11 cellular contexts compared by ENCODE assay signal in genomic region chr12:46389130-46389616, GRCh38. TPM values are rescaled to one million over a fixed set of nuclear protein-coding genes. Genes with fewer than 3 reads are reported as not detected.
DNase-seq lines count a peak whose midpoint lies in the region; ATAC-seq and TF ChIP-seq lines count a peak whose summit lies in the region.
"Had no signal": no experiment of that assay in that cellular context is flagged by ENCODE, and none has a peak within 500 bp of the region (broad histone marks: within the 10 kb centered on the region; RNA-seq: fewer than 3 reads in every experiment).

No MANE protein-coding gene starts in this region.

- no peaks in the 10 kb centered on the region for H4K20me1 ChIP-seq in BLaER1
- H4K20me1 ChIP-seq in PC-3 (ENCODE audit: low read length) = no peaks in the 10 kb centered on the region
- H4K20me1 ChIP-seq in fibroblast of lung (ENCODE audit: control insufficient read depth, extremely low read depth, insufficient read depth, low read length) = no peaks in the 10 kb centered on the region

- H3K27me3 ChIP-seq in BLaER1 (no peaks in the 10 kb centered on the region), PC-3 (ENCODE audit: low read length) (no peaks in the 10 kb centered on the region), fibroblast of lung (ENCODE audit: control insufficient read depth, insufficient read depth, low read length) (no peaks in the 10 kb centered on the region), parathyroid adenoma (ENCODE audit: control insufficient read depth, insufficient read depth, low read length) (no peaks in the 10 kb centered on the region)
- H3K27me3 ChIP-seq: neural progenitor cell had no signal

- H3K27ac Mint-ChIP-seq in activated T-helper 2 cell treated with anti-CD3 and anti-CD28 coated beads, Interferon-gamma antibody, Interleukin-2, Interleukin-4, amounts not matched to agents 10 μg/mL and 5 μg/mL and 100 μg/mL, durations not matched to agents 14 hours and 24 hours and 36 hours = no peak overlapping the region
- H3K27ac Mint-ChIP-seq: neural progenitor cell had no signal

- H3K36me3 ChIP-seq in BLaER1 (peaks cover 6% of the 10 kb centered on the region; the same call in 1 of the 2 replicates), PC-3 (ENCODE audit: low read depth, low read length) (no peaks in the 10 kb centered on the region), fibroblast of lung (ENCODE audit: control insufficient read depth, insufficient read depth, low read length) (peaks cover 2% of the 10 kb centered on the region), parathyroid adenoma (ENCODE audit: control insufficient read depth, insufficient read depth, low read length) (no peaks in the 10 kb centered on the region)
- H3K36me3 ChIP-seq: neural progenitor cell had no signal

- ATAC-seq in PC-3 (no peak), HG03439 (IDR thresholded peaks at IDR 0.05; ENCODE audit: unreplicated experiment) (no peak), GM19023 (IDR thresholded peaks at IDR 0.05; ENCODE audit: unreplicated experiment) (no peak)

- peaks cover 17% of the 10 kb centered on the region for H3K79me2 ChIP-seq in PC-3 (ENCODE audit: low read length)
- H3K79me2 ChIP-seq in fibroblast of lung (ENCODE audit: control insufficient read depth, insufficient read depth, low read length) = peaks cover 18% of the 10 kb centered on the region
- peaks cover 8% of the 10 kb centered on the region for H3K79me2 ChIP-seq in parathyroid adenoma

- H3K9me3 ChIP-seq in BLaER1 (peaks cover 7% of the 10 kb centered on the region), PC-3 (ENCODE audit: low read length) (no peaks in the 10 kb centered on the region), fibroblast of lung (ENCODE audit: control insufficient read depth, insufficient read depth, low read depth, low read length) (no peaks in the 10 kb centered on the region), parathyroid adenoma (ENCODE audit: control insufficient read depth, low read length) (no peaks in the 10 kb centered on the region)

- intact Hi-C loops in PC-3 (cut with micrococcal nuclease) = loop anchor here (5.0 kb wide), 3 partner anchors 288 to 633 kb away; no protein-coding TSS in a partner anchor
- intact Hi-C loops in activated T-helper 2 cell treated with anti-CD3 and anti-CD28 coated beads, Interferon-gamma antibody, Interleukin-2, Interleukin-4, amounts not matched to agents 10 μg/mL and 5 μg/mL and 100 μg/mL, durations not matched to agents 14 hours and 24 hours and 36 hours (cut with micrococcal nuclease) = no loop called here

- no peaks in the 10 kb centered on the region for H3K9me3 Mint-ChIP-seq in activated T-helper 2 cell treated with anti-CD3 and anti-CD28 coated beads, Interferon-gamma antibody, Interleukin-2, Interleukin-4, amounts not matched to agents 10 μg/mL and 5 μg/mL and 100 μg/mL, durations not matched to agents 14 hours and 24 hours and 36 hours

- POLR2A ChIA-PET in PC-3 (lab: Charles Lee; ENCODE audit: unreplicated experiment) = no interaction called here

- H3K4me1 Mint-ChIP-seq in activated T-helper 2 cell treated with anti-CD3 and anti-CD28 coated beads, Interferon-gamma antibody, Interleukin-2, Interleukin-4, amounts not matched to agents 10 μg/mL and 5 μg/mL and 100 μg/mL, durations not matched to agents 14 hours and 24 hours and 36 hours (ENCODE audit: low read depth) = peaks cover 60% of the 10 kb centered on the region

- H3K4me2 ChIP-seq in BLaER1 = peak overlapping the region; percentile 89
- peak overlapping the region; percentile 89 for H3K4me2 ChIP-seq in PC-3 (ENCODE audit: low read length)
- peak overlapping the region; percentile 44 for H3K4me2 ChIP-seq in fibroblast of lung (ENCODE audit: extremely low read depth, insufficient read depth, low read length)
- no peak overlapping the region for H3K4me2 ChIP-seq in parathyroid adenoma (ENCODE audit: low read length)
- H3K4me2 ChIP-seq: neural progenitor cell had no signal

- no peaks in the 10 kb centered on the region for H3K27me3 Mint-ChIP-seq in activated T-helper 2 cell treated with anti-CD3 and anti-CD28 coated beads, Interferon-gamma antibody, Interleukin-2, Interleukin-4, amounts not matched to agents 10 μg/mL and 5 μg/mL and 100 μg/mL, durations not matched to agents 14 hours and 24 hours and 36 hours (ENCODE audit: low read depth)

- H3K9ac ChIP-seq in BLaER1 (no peak overlapping the region), PC-3 (ENCODE audit: low read length) (no peak overlapping the region), fibroblast of lung (ENCODE audit: insufficient read depth, low read length) (no peak overlapping the region), parathyroid adenoma (no peak overlapping the region)
- H3K9ac ChIP-seq: neural progenitor cell had no signal

- no peak for DNase-seq in PC-3
- peak; percentile 99 for DNase-seq in fibroblast of lung (ENCODE audit: low read depth in 2 of 2)
- DNase-seq in activated T-helper 2 cell treated with anti-CD3 and anti-CD28 coated beads, Interferon-gamma antibody, Interleukin-2, Interleukin-4, amounts not matched to agents 10 μg/mL and 5 μg/mL and 100 μg/mL, durations not matched to agents 14 hours and 24 hours and 36 hours (ENCODE audit: low spot score) = no peak
- no peak for DNase-seq in stimulated activated CD4-positive, alpha-beta T cell treated with anti-CD3 and anti-CD28 coated beads, Interleukin-4, amount 100 ng/mL, for 4 hours
- DNase-seq: activated CD4-positive, alpha-beta T cell treated with anti-CD3 and anti-CD28 coated beads, Interleukin-2, amount 50 U/mL, for 48 hours; NCI-H82 had no signal

- H3K4me3 Mint-ChIP-seq in activated T-helper 2 cell treated with anti-CD3 and anti-CD28 coated beads, Interferon-gamma antibody, Interleukin-2, Interleukin-4, amounts not matched to agents 10 μg/mL and 5 μg/mL and 100 μg/mL, durations not matched to agents 14 hours and 24 hours and 36 hours (ENCODE audit: low read depth) = no peak overlapping the region
- H3K4me3 Mint-ChIP-seq: neural progenitor cell had no signal

- CTCF ChIA-PET in PC-3 (lab: Charles Lee) = no interaction called here

- BruUV-seq in PC-3 (replicated peaks; lab: Mats Ljungman, UMichigan) = no TSS peak

- no peaks in the 10 kb centered on the region for H3K9me2 ChIP-seq in PC-3 (replicated peaks; ENCODE audit: low read length)

- H3K27ac ChIP-seq in BLaER1 (no peak overlapping the region), PC-3 (ENCODE audit: low read length) (peak overlapping the region; percentile 94), fibroblast of lung (ENCODE audit: insufficient read depth, low read length) (peak overlapping the region; percentile 64), parathyroid adenoma (peak overlapping the region; percentile 10)
- H3K27ac ChIP-seq: neural progenitor cell had no signal

- H3K4me1 ChIP-seq in BLaER1 = peaks cover 79% of the 10 kb centered on the region
- peaks cover 86% of the 10 kb centered on the region for H3K4me1 ChIP-seq in PC-3 (ENCODE audit: insufficient read depth, low read length)
- H3K4me1 ChIP-seq in fibroblast of lung (ENCODE audit: control insufficient read depth, extremely low read depth, insufficient read depth, low read length) = peaks cover 49% of the 10 kb centered on the region
- H3K4me1 ChIP-seq in parathyroid adenoma = no peaks in the 10 kb centered on the region

- no peak overlapping the region for H2AFZ ChIP-seq in PC-3 (ENCODE audit: low read length)
- no peak overlapping the region for H2AFZ ChIP-seq in fibroblast of lung (ENCODE audit: low read length)
- H2AFZ ChIP-seq in parathyroid adenoma = no peak overlapping the region
- H2AFZ ChIP-seq: neural progenitor cell had no signal

- no peak for TF ChIP-seq CTCF in PC-3 (conservative IDR thresholded peaks at IDR 0.05; ENCODE audit: low read depth, low read length)
- TF ChIP-seq CTCF in fibroblast of lung (conservative IDR thresholded peaks at IDR 0.05 in 1 of 2, IDR thresholded peaks at IDR 0.05 in 1 of 2; ENCODE audit: low read depth in 1 of 2, low read length in 2 of 2) = no peak
- no peak for TF ChIP-seq CTCF in parathyroid adenoma (IDR thresholded peaks at IDR 0.05)

- peaks cover 53% of the 10 kb centered on the region for H3K36me3 Mint-ChIP-seq in activated T-helper 2 cell treated with anti-CD3 and anti-CD28 coated beads, Interferon-gamma antibody, Interleukin-2, Interleukin-4, amounts not matched to agents 10 μg/mL and 5 μg/mL and 100 μg/mL, durations not matched to agents 14 hours and 24 hours and 36 hours (ENCODE audit: low read depth)

- H3F3A ChIP-seq in PC-3 (ENCODE audit: low read length, unreplicated experiment) = peaks cover 21% of the 10 kb centered on the region

- H3K4me3 ChIP-seq in BLaER1 = no peak overlapping the region
- no peak overlapping the region for H3K4me3 ChIP-seq in PC-3 (ENCODE audit: low read length)
- no peak overlapping the region for H3K4me3 ChIP-seq in fibroblast of lung (replicated peaks in 1 of 4; ENCODE audit: control extremely low read depth in 1 of 4, insufficient read depth in 1 of 4, low read depth in 3 of 4, low read length in 4 of 4)
- no peak overlapping the region for H3K4me3 ChIP-seq in parathyroid adenoma (ENCODE audit: low read depth, low read length)
- H3K4me3 ChIP-seq: neural progenitor cell had no signal

RNA-seq across cellular contexts. Expression of gene SLC38A2, which starts 16.6 kb away (rescaled TPM):
- total RNA-seq in PC-3 (2014; rRNA removed) = 214 and 232 TPM in 2 replicates
- 883 and 1,357 TPM in 2 replicates for total RNA-seq in fibroblast of lung
- polyA plus RNA-seq in fibroblast of lung = 644 and 940 TPM in 2 replicates
- 373 and 531 TPM in 2 replicates for polyA plus RNA-seq in fibroblast of lung (2012)
- 337 and 510 TPM in 2 replicates for polyA minus RNA-seq in fibroblast of lung (ENCODE audit: low replicate concordance)
- total RNA-seq in activated T-helper 2 cell treated with anti-CD3 and anti-CD28 coated beads, Interferon-gamma antibody, Interleukin-2, Interleukin-4, amounts not matched to agents 10 μg/mL and 5 μg/mL and 100 μg/mL, durations not matched to agents 14 hours and 24 hours and 36 hours = 141 and 143 TPM in 2 replicates

Comparison
In these comparisons a context has a peak if more than half of its experiments do, and no peak if none do; other contexts are left out.
1. DNase-seq: peak in fibroblast of lung (2 of 2); none in PC-3 (single experiment), activated T-helper 2 cell treated with anti-CD3 and anti-CD28 coated beads, Interferon-gamma antibody, Interleukin-2, Interleukin-4, amounts not matched to agents 10 μg/mL and 5 μg/mL and 100 μg/mL, durations not matched to agents 14 hours and 24 hours and 36 hours (single experiment) and stimulated activated CD4-positive, alpha-beta T cell treated with anti-CD3 and anti-CD28 coated beads, Interleukin-4, amount 100 ng/mL, for 4 hours (0 of 2).